9 cellular contexts compared by ENCODE assay signal in genomic region chr5:149310947-149311675, GRCh38. TPM values are rescaled to one million over a fixed set of nuclear protein-coding genes. Genes with fewer than 3 reads are reported as not detected.
DNase-seq lines count a peak whose midpoint lies in the region; ATAC-seq, FAIRE-seq and TF ChIP-seq lines count a peak whose summit lies in the region.
"Had no signal": no experiment of that assay in that cellular context is flagged by ENCODE, and none has a peak within 500 bp of the region (broad histone marks: within the 10 kb centered on the region; RNA-seq: fewer than 3 reads in every experiment).

No MANE protein-coding gene starts in this region.

- H3K4ac ChIP-seq in mesenchymal stem cell (ENCODE audit: low read depth in 1 of 2, low read length in 2 of 2): no peak overlapping the region

- no peaks in the 10 kb centered on the region for H3K9me1 ChIP-seq in endothelial cell of umbilical vein (replicated peaks; ENCODE audit: control insufficient read depth, extremely low read depth, insufficient read depth, low read length)

- H3K14ac ChIP-seq in mesenchymal stem cell (ENCODE audit: low read length in 2 of 2): no peak overlapping the region

- H3K23ac ChIP-seq in mesenchymal stem cell (ENCODE audit: low read length in 2 of 2): no peak overlapping the region

- POLR2A ChIA-PET in endothelial cell of umbilical vein (lab: Charles Lee): interaction anchor here (1.4 kb wide), 1 partner anchor 12 kb away, joined by 3 read pairs; no protein-coding TSS in a partner anchor
- POLR2A ChIA-PET in naive thymus-derived CD4-positive, alpha-beta T cell (lab: Charles Lee): no interaction called here

- no peaks in the 10 kb centered on the region for H3K36me3 Mint-ChIP-seq in naive thymus-derived CD4-positive, alpha-beta T cell
- H3K36me3 Mint-ChIP-seq: naive B cell had no signal

- H3K9ac ChIP-seq in endothelial cell of umbilical vein (replicated peaks; ENCODE audit: extremely low read depth, insufficient read depth, low read length) (peak overlapping the region; percentile 44), mesenchymal stem cell (ENCODE audit: low read length) (no peak overlapping the region)

- H3K9me3 Mint-ChIP-seq in naive thymus-derived CD4-positive, alpha-beta T cell: no peaks in the 10 kb centered on the region
- H3K9me3 Mint-ChIP-seq: naive B cell had no signal

- H4K20me1 ChIP-seq in endothelial cell of umbilical vein (replicated peaks; ENCODE audit: control insufficient read depth, extremely low read depth, insufficient read depth, low read length): no peaks in the 10 kb centered on the region

- H3K4me2 ChIP-seq in endothelial cell of umbilical vein (ENCODE audit: insufficient read depth, low read length) (peak overlapping the region; percentile 23), mesenchymal stem cell (ENCODE audit: low read length, poor library complexity, severe bottlenecking) (no peak overlapping the region)

- peaks cover 0 to 3% of the 10 kb centered on the region in 2 experiments for H3K36me3 ChIP-seq in endothelial cell of umbilical vein (ENCODE audit: control insufficient read depth in 2 of 2, extremely low read depth in 1 of 2, insufficient read depth in 2 of 2, low read length in 2 of 2)
- peaks cover 21 to 34% of the 10 kb centered on the region in 2 experiments for H3K36me3 ChIP-seq in mesenchymal stem cell (ENCODE audit: control insufficient read depth in 1 of 2, insufficient read depth in 2 of 2, low read depth in 1 of 2, low read length in 2 of 2)
- no peaks in the 10 kb centered on the region for H3K36me3 ChIP-seq in naive thymus-derived CD4-positive, alpha-beta T cell (ENCODE audit: control insufficient read depth in 2 of 3, insufficient read depth in 3 of 3, low read length in 3 of 3)

- H3K27me3 ChIP-seq in endothelial cell of umbilical vein (ENCODE audit: control insufficient read depth in 2 of 2, insufficient read depth in 2 of 2, low read length in 2 of 2) (no peaks in the 10 kb centered on the region), mesenchymal stem cell (ENCODE audit: control insufficient read depth in 1 of 2, insufficient read depth in 1 of 2, low read length in 2 of 2) (no peaks in the 10 kb centered on the region)
- no peaks in the 10 kb centered on the region for H3K27me3 ChIP-seq in naive thymus-derived CD4-positive, alpha-beta T cell (ENCODE audit: control insufficient read depth in 2 of 2, insufficient read depth in 2 of 2, low read length in 2 of 2)

- CTCF ChIA-PET in endothelial cell of umbilical vein (lab: Charles Lee): interaction anchor here (0.6 to 4.4 kb wide), 12 partner anchors 9 to 254 kb away, joined by 3 to 26 read pairs (median 4); no protein-coding TSS in a partner anchor
- CTCF ChIA-PET in naive thymus-derived CD4-positive, alpha-beta T cell (lab: Charles Lee): interaction anchor here (0.8 to 1.9 kb wide), 5 partner anchors 16 to 61 kb away, joined by 3 to 6 read pairs (median 4); no protein-coding TSS in a partner anchor

- BruUV-seq in endothelial cell of umbilical vein (replicated peaks; lab: Mats Ljungman, UMichigan): TSS peak; percentile 92

- no peak overlapping the region for H3K4me3 ChIP-seq in endothelial cell of umbilical vein (replicated peaks in 1 of 3; ENCODE audit: insufficient read depth in 1 of 3, low read depth in 1 of 3, low read length in 3 of 3)
- H3K4me3 ChIP-seq in mesenchymal stem cell (ENCODE audit: insufficient read depth in 1 of 2, low read depth in 1 of 2, low read length in 2 of 2): no peak overlapping the region
- H3K4me3 ChIP-seq in naive thymus-derived CD4-positive, alpha-beta T cell (ENCODE audit: low read length): no peak overlapping the region

- TF ChIP-seq POLR2A in endothelial cell of umbilical vein (IDR thresholded peaks at IDR 0.05; ENCODE audit: low read depth, low read length): no peak

- no peak overlapping the region for H2AK5ac ChIP-seq in mesenchymal stem cell (ENCODE audit: low read length, severe bottlenecking)

- H3K9me3 ChIP-seq in endothelial cell of umbilical vein (replicated peaks; ENCODE audit: control insufficient read depth, insufficient read depth, low read length): no peaks in the 10 kb centered on the region
- no peaks in the 10 kb centered on the region for H3K9me3 ChIP-seq in mesenchymal stem cell (ENCODE audit: control insufficient read depth, low read length)
- no peaks in the 10 kb centered on the region for H3K9me3 ChIP-seq in naive thymus-derived CD4-positive, alpha-beta T cell (ENCODE audit: control insufficient read depth in 2 of 3, low read length in 3 of 3)

- H2BK15ac ChIP-seq in mesenchymal stem cell (ENCODE audit: low read depth, poor library complexity, severe bottlenecking): no peak overlapping the region

- no peak overlapping the region for H2BK5ac ChIP-seq in mesenchymal stem cell (ENCODE audit: low read depth, low read length, poor library complexity, severe bottlenecking)

- H4K8ac ChIP-seq in mesenchymal stem cell (ENCODE audit: low read length): no peak overlapping the region

- peak overlapping the region; percentile 77 for H3K27ac ChIP-seq in endothelial cell of umbilical vein (ENCODE audit: insufficient read depth, low read depth, low read length)
- H3K27ac ChIP-seq in mesenchymal stem cell (ENCODE audit: low read length, poor library complexity, severe bottlenecking): no peak overlapping the region
- H3K27ac ChIP-seq in naive thymus-derived CD4-positive, alpha-beta T cell (ENCODE audit: low read depth, low read length): no peak overlapping the region

- peak overlapping the region in 1 of 9 donors; percentile 25 for H3K27ac Mint-ChIP-seq in naive thymus-derived CD4-positive, alpha-beta T cell
- H3K27ac Mint-ChIP-seq: naive B cell had no signal

- H3K18ac ChIP-seq in mesenchymal stem cell (ENCODE audit: low read depth in 1 of 2, low read length in 2 of 2): peak overlapping the region in 1 of 2 experiments; percentile 25

- DNase-seq in EL (peak; percentile 56), NCI-H226 (peak; percentile 59), endothelial cell of umbilical vein (ENCODE audit: low read depth, low spot score) (peak; percentile 78), mesenchymal stem cell (peak; percentile 73), pons (ENCODE audit: low spot score) (no peak), DMS153 treated with DMSO at 0.1 percent for 48 hours (lab: John Stamatoyannopoulos, UW; ENCODE audit: unreplicated experiment) (no peak)
- DNase-seq in naive thymus-derived CD4-positive, alpha-beta T cell: no peak
- DNase-seq: naive B cell had no signal

- H4K91ac ChIP-seq in mesenchymal stem cell (ENCODE audit: low read length): no peak overlapping the region

- no peak for TF ChIP-seq CTCF in endothelial cell of umbilical vein (IDR thresholded peaks at IDR 0.05; ENCODE audit: extremely low read depth in 1 of 2, insufficient read depth in 1 of 2, low read depth in 1 of 2, low read length in 2 of 2)

- FAIRE-seq in endothelial cell of umbilical vein (lab: Jason Lieb, UNC): peak; percentile 92

- peak overlapping the region in 1 of 10 donors; percentile 45 for H3K4me3 Mint-ChIP-seq in naive thymus-derived CD4-positive, alpha-beta T cell
- H3K4me3 Mint-ChIP-seq: naive B cell had no signal

- no peak overlapping the region for H2BK120ac ChIP-seq in mesenchymal stem cell (ENCODE audit: low read depth, low read length)

- no peaks in the 10 kb centered on the region for H3K79me2 ChIP-seq in endothelial cell of umbilical vein (ENCODE audit: control insufficient read depth, insufficient read depth, low read length)

- WGBS in mesenchymal stem cell: 79% methylated on average over 10 of the region's 10 CpGs

- dilution Hi-C loops in endothelial cell of umbilical vein (cut with MboI; ENCODE audit: extremely low pct_ligation_motif_present, low sequenced_read_pairs): no loop called here

- H3K27me3 Mint-ChIP-seq in naive thymus-derived CD4-positive, alpha-beta T cell: peaks cover 0 to 4% (median 0%) of the 10 kb centered on the region in 5 donors
- H3K27me3 Mint-ChIP-seq: naive B cell had no signal

- H2AFZ ChIP-seq in endothelial cell of umbilical vein (ENCODE audit: low read depth, low read length) (peak overlapping the region; percentile 16), mesenchymal stem cell (ENCODE audit: low read depth, low read length) (no peak overlapping the region)

- no peak overlapping the region for H2BK12ac ChIP-seq in mesenchymal stem cell (ENCODE audit: low read length in 2 of 2)

- peaks cover 0 to 8% (median 0%) of the 10 kb centered on the region in 7 donors for H3K4me1 Mint-ChIP-seq in naive thymus-derived CD4-positive, alpha-beta T cell
- H3K4me1 Mint-ChIP-seq: naive B cell had no signal

- intact Hi-C loops in endothelial cell of umbilical vein (cut with micrococcal nuclease): loop anchor here (1.0 to 5.0 kb wide), 6 partner anchors 12 to 252 kb away; partner anchors contain the start of gene GRPEL2
- intact Hi-C loops in naive thymus-derived CD4-positive, alpha-beta T cell (cut with micrococcal nuclease): no loop called here

- H3K4me1 ChIP-seq in endothelial cell of umbilical vein (ENCODE audit: control insufficient read depth, extremely low read depth, insufficient read depth, low read length) (peaks cover 23% of the 10 kb centered on the region), mesenchymal stem cell (ENCODE audit: control insufficient read depth, insufficient read depth, low read depth, low read length) (peaks cover 10% of the 10 kb centered on the region)
- no peaks in the 10 kb centered on the region for H3K4me1 ChIP-seq in naive thymus-derived CD4-positive, alpha-beta T cell (ENCODE audit: control insufficient read depth in 2 of 2, insufficient read depth in 2 of 2, low read length in 2 of 2)

- ATAC-seq in HG02938 (IDR thresholded peaks at IDR 0.05; ENCODE audit: unreplicated experiment): no peak
- no peak for ATAC-seq in naive thymus-derived CD4-positive, alpha-beta T cell

- H3K79me1 ChIP-seq in mesenchymal stem cell (replicated peaks; ENCODE audit: low read length, poor library complexity, severe bottlenecking): no peaks in the 10 kb centered on the region

RNA-seq across cellular contexts. Expression of gene GRPEL2, which starts 34.2 kb away (rescaled TPM):
- 32.5 and 41.0 TPM in 2 replicates for total RNA-seq in endothelial cell of umbilical vein
- polyA plus RNA-seq in endothelial cell of umbilical vein: 5.8 and 7.6 TPM in 2 replicates
- polyA plus RNA-seq in endothelial cell of umbilical vein (2011; cell fraction: cytosol; rRNA removed): 6.1 and 6.2 TPM in 2 replicates
- 21.6 and 26.6 TPM in 2 replicates for polyA plus RNA-seq in endothelial cell of umbilical vein (2011; cell fraction: nucleus; rRNA removed)
- 7.3 and 10.1 TPM in 2 replicates for polyA plus RNA-seq in endothelial cell of umbilical vein (2012)
- polyA minus RNA-seq in endothelial cell of umbilical vein: 18.8 and 21.4 TPM in 2 replicates
- polyA minus RNA-seq in endothelial cell of umbilical vein (2011; cell fraction: cytosol; rRNA and poly(A)+ RNA removed): 41.8 TPM
- 12.4 and 16.8 TPM in 2 replicates for polyA minus RNA-seq in endothelial cell of umbilical vein (2011; cell fraction: nucleus; rRNA and poly(A)+ RNA removed)
- polyA plus RNA-seq in mesenchymal stem cell (2013, experiment 1 of 2): 9.4 TPM
- 9.1 TPM for polyA plus RNA-seq in mesenchymal stem cell (2013, experiment 2 of 2)
- 10 to 100 TPM; 12.0 to 40.1 (median 32.2) TPM for total RNA-seq in naive thymus-derived CD4-positive, alpha-beta T cell
- 1 to 10 TPM; 5.9 to 7.5 TPM for polyA plus RNA-seq in naive thymus-derived CD4-positive, alpha-beta T cell

RNA-seq across cellular contexts. Expression of gene AFAP1L1, which starts 39.5 kb away (rescaled TPM):
- 73.2 and 76.2 TPM in 2 replicates for total RNA-seq in endothelial cell of umbilical vein
- 6.2 and 7.9 TPM in 2 replicates for polyA plus RNA-seq in endothelial cell of umbilical vein
- polyA plus RNA-seq in endothelial cell of umbilical vein (2011; cell fraction: cytosol; rRNA removed): 8.2 and 8.6 TPM in 2 replicates
- 16.9 and 21.2 TPM in 2 replicates for polyA plus RNA-seq in endothelial cell of umbilical vein (2011; cell fraction: nucleus; rRNA removed)
- polyA plus RNA-seq in endothelial cell of umbilical vein (2012): 12.1 and 16.6 TPM in 2 replicates
- 17.9 and 18.0 TPM in 2 replicates for polyA minus RNA-seq in endothelial cell of umbilical vein
- 1.7 TPM for polyA minus RNA-seq in endothelial cell of umbilical vein (2011; cell fraction: cytosol; rRNA and poly(A)+ RNA removed)
- polyA minus RNA-seq in endothelial cell of umbilical vein (2011; cell fraction: nucleus; rRNA and poly(A)+ RNA removed): 16.1 and 17.1 TPM in 2 replicates
- polyA plus RNA-seq in mesenchymal stem cell (2013, experiment 1 of 2): 10.1 TPM
- 9.8 TPM for polyA plus RNA-seq in mesenchymal stem cell (2013, experiment 2 of 2)
- total RNA-seq in naive thymus-derived CD4-positive, alpha-beta T cell: under 1 TPM in 3 of 5 experiments, not detected in 2; 0.08 to 0.76 (median 0.49) TPM
- polyA plus RNA-seq in naive thymus-derived CD4-positive, alpha-beta T cell: 1 to 10 TPM in 1 of 2 donors, under 1 TPM in 1; 0.18 to 1.1 TPM

RNA-seq across cellular contexts. Expression of gene PCYOX1L, which starts 46.7 kb away (rescaled TPM):
- 17.0 and 23.3 TPM in 2 replicates for total RNA-seq in endothelial cell of umbilical vein
- polyA plus RNA-seq in endothelial cell of umbilical vein: 28.1 and 29.9 TPM in 2 replicates
- 18.5 and 20.5 TPM in 2 replicates for polyA plus RNA-seq in endothelial cell of umbilical vein (2011; cell fraction: cytosol; rRNA removed)
- 32.1 and 36.0 TPM in 2 replicates for polyA plus RNA-seq in endothelial cell of umbilical vein (2011; cell fraction: nucleus; rRNA removed)
- polyA plus RNA-seq in endothelial cell of umbilical vein (2012): 13.2 and 18.2 TPM in 2 replicates
- 18.4 and 20.0 TPM in 2 replicates for polyA minus RNA-seq in endothelial cell of umbilical vein
- 1.2 TPM for polyA minus RNA-seq in endothelial cell of umbilical vein (2011; cell fraction: cytosol; rRNA and poly(A)+ RNA removed)
- 6.6 and 7.1 TPM in 2 replicates for polyA minus RNA-seq in endothelial cell of umbilical vein (2011; cell fraction: nucleus; rRNA and poly(A)+ RNA removed)
- polyA plus RNA-seq in mesenchymal stem cell (2013, experiment 1 of 2): 13.0 TPM
- 13.3 TPM for polyA plus RNA-seq in mesenchymal stem cell (2013, experiment 2 of 2)
- 10 to 100 TPM; 29.7 to 53.7 (median 36.3) TPM for total RNA-seq in naive thymus-derived CD4-positive, alpha-beta T cell
- polyA plus RNA-seq in naive thymus-derived CD4-positive, alpha-beta T cell: 10 to 100 TPM; 12.7 to 21.1 TPM

Comparison
In these comparisons a context has a peak if more than half of its experiments do, and no peak if none do; other contexts are left out.
1. DNase-seq: peak in EL (single experiment), NCI-H226 (single experiment), endothelial cell of umbilical vein (single experiment) and mesenchymal stem cell (single experiment); none in pons (single experiment), DMS153 treated with DMSO at 0.1 percent for 48 hours (single experiment) and naive thymus-derived CD4-positive, alpha-beta T cell (0 of 9).
2. RNA of gene AFAP1L1, which starts 39.5 kb away (total RNA-seq): 73.2 to 76.2 TPM in endothelial cell of umbilical vein; 0.08 to 0.76 TPM in naive thymus-derived CD4-positive, alpha-beta T cell; every median in the first group is over 10 times any median in the second.